ENCODE assay signal across 16 cellular contexts in the genomic region with DNA sequence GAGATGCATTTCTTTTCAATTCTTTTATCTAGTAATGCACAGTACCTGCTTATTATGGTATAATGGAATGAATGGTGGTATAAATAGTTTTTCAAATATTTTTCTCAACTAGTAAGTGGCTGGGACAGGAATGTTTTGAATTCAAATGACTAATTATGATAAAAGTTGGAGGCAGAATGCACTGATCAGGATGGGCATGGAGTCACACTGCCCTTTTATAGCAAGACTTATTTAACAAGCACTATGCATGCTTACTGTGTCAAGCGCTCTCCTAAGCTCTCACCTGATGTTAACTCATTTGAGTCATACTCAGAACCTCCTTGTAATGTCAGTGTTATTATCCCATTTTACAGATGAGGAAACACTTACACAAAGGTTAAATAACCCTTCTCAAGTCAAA.
"Had no signal": no experiment of that assay in that cellular context is flagged by ENCODE, and none has a peak within 500 bp of the region (broad histone marks: within the 10 kb centered on the region; RNA-seq: fewer than 3 reads in every experiment).

No MANE protein-coding gene starts in this region.

- H3K4me1 Mint-ChIP-seq: activated T-helper 17 cell treated with anti-CD3 and anti-CD28 coated beads, Interleukin-2, amount 50 U/mL, for 72 hours; naive thymus-derived CD8-positive, alpha-beta T cell had no signal

- H3K27me3 Mint-ChIP-seq: activated T-cell treated with anti-CD3 and anti-CD28 coated beads, Interleukin-2, amount 50 U/mL, for 24 hours had no signal

- DNase-seq: activated CD4-positive, alpha-beta T cell treated with anti-CD3 and anti-CD28 coated beads, Interleukin-2, amount 50 U/mL, for 4 hours; activated CD8-positive, alpha-beta memory T cell treated with anti-CD3 and anti-CD28 coated beads for 24 hours; activated CD8-positive, alpha-beta memory T cell treated with anti-CD3 and anti-CD28 coated beads, Interleukin-2, amount 50 U/mL, for 4 hours; activated naive CD4-positive, alpha-beta T cell; activated T-cell treated with anti-CD3 and anti-CD28 coated beads, Interleukin-2, amount 50 U/mL, for 24 hours; adrenal gland; naive thymus-derived CD8-positive, alpha-beta T cell; spleen; stimulated activated CD4-positive, alpha-beta T cell treated with anti-CD3 and anti-CD28 coated beads, Interleukin-4, amount 100 ng/mL, for 24 hours; stimulated activated naive CD4-positive, alpha-beta T cell treated with Interleukin-2 at 50 U/mL for 16 hours; T-helper 1 cell had no signal

- H3K4me3 Mint-ChIP-seq: activated naive CD8-positive, alpha-beta T cell; activated T-cell treated with anti-CD3 and anti-CD28 coated beads, Interleukin-2, amount 50 U/mL, for 24 hours; activated T-helper 17 cell treated with anti-CD3 and anti-CD28 coated beads, Interleukin-2, amount 50 U/mL, for 72 hours; naive thymus-derived CD8-positive, alpha-beta T cell had no signal

- H3K36me3 Mint-ChIP-seq: activated naive CD8-positive, alpha-beta T cell; naive thymus-derived CD8-positive, alpha-beta T cell had no signal

- H3K9me3 Mint-ChIP-seq: activated T-cell treated with anti-CD3 and anti-CD28 coated beads, Interleukin-2, amount 50 U/mL, for 24 hours had no signal

- ATAC-seq: activated T-helper 17 cell treated with anti-CD3 and anti-CD28 coated beads, Interleukin-2, amount 50 U/mL, for 72 hours; foreskin keratinocyte; left lobe of liver; naive thymus-derived CD8-positive, alpha-beta T cell had no signal

- H3K4me3 ChIP-seq: adrenal gland, lung, spleen had no signal

- H3K27ac Mint-ChIP-seq: activated naive CD8-positive, alpha-beta T cell; activated T-cell treated with anti-CD3 and anti-CD28 coated beads, Interleukin-2, amount 50 U/mL, for 24 hours; activated T-helper 17 cell treated with anti-CD3 and anti-CD28 coated beads, Interleukin-2, amount 50 U/mL, for 72 hours; naive thymus-derived CD8-positive, alpha-beta T cell had no signal
